Comparison of ENCODE assay signal across 40 cellular contexts in genomic region chr1:57794078-57794477, GRCh38.
"Had no signal": no experiment of that assay in that cellular context is flagged by ENCODE, and none has a peak within 500 bp of the region (broad histone marks: within the 10 kb centered on the region; RNA-seq: fewer than 3 reads in every experiment).

No MANE protein-coding gene starts in this region.

- H3K36me3 Mint-ChIP-seq: activated naive CD4-positive, alpha-beta T cell treated with anti-CD3 and anti-CD28 coated beads, Interleukin-2, amount 10 ng/mL, durations not matched to agents 7 days and 5 days; activated naive CD4-positive, alpha-beta T cell treated with anti-CD3 and anti-CD28 coated beads, Interleukin-2, amount 50 U/mL, for 24 hours; activated naive CD4-positive, alpha-beta T cell treated with anti-CD3 and anti-CD28 coated beads, Interleukin-2, amount 50 U/mL, for 72 hours; activated naive CD8-positive, alpha-beta T cell; activated naive CD8-positive, alpha-beta T cell treated with anti-CD3 and anti-CD28 coated beads for 36 hours; activated naive CD8-positive, alpha-beta T cell treated with anti-CD3 and anti-CD28 coated beads, Interleukin-2, amount 10 ng/mL, durations not matched to agents 7 days and 5 days; brain had no signal

- H3K27ac ChIP-seq: adrenal gland, ascending aorta, body of pancreas, brain microvascular endothelial cell, breast epithelium, cardiac muscle cell had no signal

- H3K27ac Mint-ChIP-seq: activated naive CD4-positive, alpha-beta T cell treated with anti-CD3 and anti-CD28 coated beads for 36 hours; activated naive CD4-positive, alpha-beta T cell treated with anti-CD3 and anti-CD28 coated beads, Interleukin-2, amount 10 ng/mL, durations not matched to agents 7 days and 5 days; activated naive CD4-positive, alpha-beta T cell treated with anti-CD3 and anti-CD28 coated beads, Interleukin-2, amount 50 U/mL, for 24 hours; activated naive CD4-positive, alpha-beta T cell treated with anti-CD3 and anti-CD28 coated beads, Interleukin-2, amount 50 U/mL, for 72 hours; activated naive CD8-positive, alpha-beta T cell; activated naive CD8-positive, alpha-beta T cell treated with anti-CD3 and anti-CD28 coated beads for 36 hours; activated naive CD8-positive, alpha-beta T cell treated with anti-CD3 and anti-CD28 coated beads, Interleukin-2, amount 10 ng/mL, durations not matched to agents 7 days and 5 days; activated naive CD8-positive, alpha-beta T cell treated with anti-CD3 and anti-CD28 coated beads, Interleukin-2, amount 50 U/mL, for 24 hours; activated T-cell treated with anti-CD3 and anti-CD28 coated beads, Interleukin-2, amount 50 U/mL, for 24 hours; activated T-cell treated with anti-CD3 and anti-CD28 coated beads, Interleukin-2, amount 50 U/mL, for 72 hours; activated T-helper 1 cell treated with anti-CD3 and anti-CD28 coated beads, Interleukin-12 subunit alpha, Interleukin-12 subunit beta, Interleukin-2, Interleukin-4 antibody, amounts not matched to agents 30 ng/mL and 10 ng/mL and 1 ng/mL, durations not matched to agents 14 hours and 24 hours and 36 hours; activated T-helper 17 cell treated with anti-CD3 and anti-CD28 coated beads, Interleukin-2, amount 50 U/mL, for 72 hours; activated T-helper 2 cell treated with anti-CD3 and anti-CD28 coated beads, Interferon-gamma antibody, Interleukin-2, Interleukin-4, amounts not matched to agents 10 μg/mL and 5 μg/mL and 100 μg/mL, durations not matched to agents 14 hours and 24 hours and 36 hours had no signal

- H3K27me3 ChIP-seq: adrenal gland, ascending aorta, body of pancreas, brain microvascular endothelial cell, breast epithelium, cardiac muscle cell had no signal

- DNase-seq: activated effector memory CD4-positive, alpha-beta T cell treated with anti-CD3 and anti-CD28 coated beads, Interleukin-2, amount 50 U/mL, for 16 hours; activated effector memory CD4-positive, alpha-beta T cell treated with Interleukin-2 at 50 U/mL for 16 hours; activated gamma-delta T cell treated with Interleukin-2 at 50 U/mL for 16 hours; activated naive CD4-positive, alpha-beta T cell; activated naive CD4-positive, alpha-beta T cell treated with anti-CD3 and anti-CD28 coated beads for 36 hours; activated naive CD4-positive, alpha-beta T cell treated with anti-CD3 and anti-CD28 coated beads, Interleukin-2, amount 10 ng/mL, durations not matched to agents 7 days and 5 days; activated naive CD4-positive, alpha-beta T cell treated with anti-CD3 and anti-CD28 coated beads, Interleukin-2, amount 50 U/mL, for 16 hours; activated naive CD4-positive, alpha-beta T cell treated with Interleukin-2 at 50 U/mL for 16 hours; activated naive CD8-positive, alpha-beta T cell treated with anti-CD3 and anti-CD28 coated beads for 36 hours; activated naive CD8-positive, alpha-beta T cell treated with anti-CD3 and anti-CD28 coated beads, Interleukin-2, amount 10 ng/mL, durations not matched to agents 7 days and 5 days; activated naive CD8-positive, alpha-beta T cell treated with anti-CD3 and anti-CD28 coated beads, Interleukin-2, amount 50 U/mL, for 24 hours; activated T-cell treated with anti-CD3 and anti-CD28 coated beads for 4 hours; activated T-cell treated with anti-CD3 and anti-CD28 coated beads, Interleukin-2, amount 50 U/mL, for 1 hour; activated T-cell treated with anti-CD3 and anti-CD28 coated beads, Interleukin-2, amount 50 U/mL, for 24 hours; activated T-cell treated with anti-CD3 and anti-CD28 coated beads, Interleukin-2, amount 50 U/mL, for 4 hours; activated T-cell treated with anti-CD3 and anti-CD28 coated beads, Interleukin-2, amount 50 U/mL, for 48 hours; activated T-cell treated with anti-CD3 and anti-CD28 coated beads, Interleukin-2, amount 50 U/mL, for 72 hours; adrenal gland; amniotic stem cell; amygdala; anterior cingulate cortex; aorta; body of pancreas; brain microvascular endothelial cell; caudate nucleus; central memory CD4-positive, alpha-beta T cell; cerebellar nuclear complex had no signal

- H3K4me3 ChIP-seq: adrenal gland, ascending aorta, body of pancreas, breast epithelium, cardiac muscle cell had no signal

- H3K9me3 ChIP-seq: adrenal gland, ascending aorta, body of pancreas, breast epithelium had no signal

- H3K27me3 Mint-ChIP-seq: activated naive CD4-positive, alpha-beta T cell treated with anti-CD3 and anti-CD28 coated beads, Interleukin-2, amount 10 ng/mL, durations not matched to agents 7 days and 5 days; activated naive CD8-positive, alpha-beta T cell treated with anti-CD3 and anti-CD28 coated beads, Interleukin-2, amount 50 U/mL, for 24 hours had no signal

- H3K4me3 Mint-ChIP-seq: activated naive CD4-positive, alpha-beta T cell treated with anti-CD3 and anti-CD28 coated beads for 36 hours; activated naive CD4-positive, alpha-beta T cell treated with anti-CD3 and anti-CD28 coated beads, Interleukin-2, amount 10 ng/mL, durations not matched to agents 7 days and 5 days; activated naive CD4-positive, alpha-beta T cell treated with anti-CD3 and anti-CD28 coated beads, Interleukin-2, amount 50 U/mL, for 24 hours; activated naive CD8-positive, alpha-beta T cell; activated naive CD8-positive, alpha-beta T cell treated with anti-CD3 and anti-CD28 coated beads for 36 hours; activated naive CD8-positive, alpha-beta T cell treated with anti-CD3 and anti-CD28 coated beads, Interleukin-2, amount 10 ng/mL, durations not matched to agents 7 days and 5 days; activated naive CD8-positive, alpha-beta T cell treated with anti-CD3 and anti-CD28 coated beads, Interleukin-2, amount 50 U/mL, for 24 hours; activated T-cell treated with anti-CD3 and anti-CD28 coated beads, Interleukin-2, amount 50 U/mL, for 24 hours; activated T-cell treated with anti-CD3 and anti-CD28 coated beads, Interleukin-2, amount 50 U/mL, for 4 hours; activated T-cell treated with anti-CD3 and anti-CD28 coated beads, Interleukin-2, amount 50 U/mL, for 72 hours; activated T-helper 1 cell treated with anti-CD3 and anti-CD28 coated beads, Interleukin-12 subunit alpha, Interleukin-12 subunit beta, Interleukin-2, Interleukin-4 antibody, amounts not matched to agents 30 ng/mL and 10 ng/mL and 1 ng/mL, durations not matched to agents 14 hours and 24 hours and 36 hours; activated T-helper 17 cell treated with anti-CD3 and anti-CD28 coated beads, Interleukin-2, amount 50 U/mL, for 72 hours; brain; central memory CD8-positive, alpha-beta T cell had no signal

- ATAC-seq: activated naive CD4-positive, alpha-beta T cell treated with anti-CD3 and anti-CD28 coated beads, Interleukin-2, amount 50 U/mL, for 72 hours; activated naive CD8-positive, alpha-beta T cell treated with anti-CD3 and anti-CD28 coated beads, Interleukin-2, amount 50 U/mL, for 24 hours; activated T-cell treated with anti-CD3 and anti-CD28 coated beads, Interleukin-2, amount 50 U/mL, for 4 hours; activated T-cell treated with anti-CD3 and anti-CD28 coated beads, Interleukin-2, amount 50 U/mL, for 72 hours; activated T-helper 17 cell treated with anti-CD3 and anti-CD28 coated beads, Interleukin-2, amount 50 U/mL, for 72 hours; body of pancreas had no signal

- FAIRE-seq: astrocyte, bronchial epithelial cell had no signal

- H3K4me1 ChIP-seq: adrenal gland, ascending aorta, body of pancreas, breast epithelium had no signal

- H3K36me3 ChIP-seq: adrenal gland, ascending aorta, brain microvascular endothelial cell, breast epithelium, cardiac muscle cell had no signal

- H3K9me3 Mint-ChIP-seq: activated naive CD4-positive, alpha-beta T cell treated with anti-CD3 and anti-CD28 coated beads for 36 hours; activated naive CD4-positive, alpha-beta T cell treated with anti-CD3 and anti-CD28 coated beads, Interleukin-2, amount 10 ng/mL, durations not matched to agents 7 days and 5 days; activated naive CD8-positive, alpha-beta T cell treated with anti-CD3 and anti-CD28 coated beads for 36 hours; activated naive CD8-positive, alpha-beta T cell treated with anti-CD3 and anti-CD28 coated beads, Interleukin-2, amount 10 ng/mL, durations not matched to agents 7 days and 5 days; activated naive CD8-positive, alpha-beta T cell treated with anti-CD3 and anti-CD28 coated beads, Interleukin-2, amount 50 U/mL, for 24 hours; activated T-cell treated with anti-CD3 and anti-CD28 coated beads, Interleukin-2, amount 50 U/mL, for 24 hours; activated T-helper 1 cell treated with anti-CD3 and anti-CD28 coated beads, Interleukin-12 subunit alpha, Interleukin-12 subunit beta, Interleukin-2, Interleukin-4 antibody, amounts not matched to agents 30 ng/mL and 10 ng/mL and 1 ng/mL, durations not matched to agents 14 hours and 24 hours and 36 hours; activated T-helper 17 cell treated with anti-CD3 and anti-CD28 coated beads, Interleukin-2, amount 50 U/mL, for 72 hours; activated T-helper 2 cell treated with anti-CD3 and anti-CD28 coated beads, Interferon-gamma antibody, Interleukin-2, Interleukin-4, amounts not matched to agents 10 μg/mL and 5 μg/mL and 100 μg/mL, durations not matched to agents 14 hours and 24 hours and 36 hours; brain had no signal

- H3K4me1 Mint-ChIP-seq: activated naive CD4-positive, alpha-beta T cell treated with anti-CD3 and anti-CD28 coated beads, Interleukin-2, amount 10 ng/mL, durations not matched to agents 7 days and 5 days; activated naive CD4-positive, alpha-beta T cell treated with anti-CD3 and anti-CD28 coated beads, Interleukin-2, amount 50 U/mL, for 24 hours; activated naive CD8-positive, alpha-beta T cell treated with anti-CD3 and anti-CD28 coated beads for 36 hours; activated naive CD8-positive, alpha-beta T cell treated with anti-CD3 and anti-CD28 coated beads, Interleukin-2, amount 10 ng/mL, durations not matched to agents 7 days and 5 days; activated naive CD8-positive, alpha-beta T cell treated with anti-CD3 and anti-CD28 coated beads, Interleukin-2, amount 50 U/mL, for 24 hours; activated T-helper 17 cell treated with anti-CD3 and anti-CD28 coated beads, Interleukin-2, amount 50 U/mL, for 72 hours; brain; central memory CD8-positive, alpha-beta T cell had no signal
